ENCODE assay signal across 16 cellular contexts in genomic region chr14:30651934-30652333, GRCh38. TPM values are rescaled to one million over a fixed set of nuclear protein-coding genes. Genes with fewer than 3 reads are reported as not detected.
A peak's percentile ranks its signal among the peaks of the same experiment; 100 is the strongest.
DNase-seq lines count a peak whose midpoint lies in the region; ATAC-seq, FAIRE-seq and TF ChIP-seq lines count a peak whose summit lies in the region.
"Had no signal": no experiment of that assay in that cellular context is flagged by ENCODE, and none has a peak within 500 bp of the region (broad histone marks: within the 10 kb centered on the region; RNA-seq: fewer than 3 reads in every experiment).

No MANE protein-coding gene starts in this region.

- TF ChIP-seq EP300 in K562 (IDR thresholded peaks at IDR 0.05; ENCODE audit: low read length): no peak

- H3K4me2 ChIP-seq in K562 (ENCODE audit: insufficient read depth, low read length): no peak overlapping the region
- no peak overlapping the region for H3K4me2 ChIP-seq in neural progenitor cell

- POLR2A ChIA-PET in K562 (lab: Yijun Ruan, JAX): interaction anchor here (0.7 to 1.8 kb wide), 2 partner anchors 12 to 91 kb away, joined by 3 to 4 read pairs; no protein-coding TSS in a partner anchor
- POLR2A ChIA-PET in CD8-positive, alpha-beta memory T cell (lab: Charles Lee): no interaction called here

- CTCF ChIA-PET in K562 (lab: Yijun Ruan, JAX; ENCODE audit: low intra/inter-chr PET ratio): no interaction called here
- CTCF ChIA-PET in CD8-positive, alpha-beta memory T cell (lab: Charles Lee): no interaction called here

- DNase-seq in HuH-7.5 (ENCODE audit: low spot score) (peak; percentile 16), K562 (ENCODE audit: extremely low read depth in 1 of 4, low spot score in 3 of 4) (no peak), neural progenitor cell (ENCODE audit: low spot score) (no peak)
- no peak for DNase-seq in CD8-positive, alpha-beta memory T cell
- DNase-seq: ACHN; BE2C; C1 segment of cervical spinal cord; Caco-2; CD4-positive, CD25-positive, alpha-beta regulatory T cell; GDM1; GM23248 had no signal

- no peaks in the 10 kb centered on the region for H4K20me1 ChIP-seq in K562 (replicated peaks; ENCODE audit: control insufficient read depth, insufficient read depth, low read length)
- H4K20me1 ChIP-seq in neural progenitor cell (ENCODE audit: low read depth): no peaks in the 10 kb centered on the region

- H3K9me3 ChIP-seq in K562 (replicated peaks; ENCODE audit: control insufficient read depth, insufficient read depth, low read depth, low read length) (no peaks in the 10 kb centered on the region), neural progenitor cell (ENCODE audit: low read depth) (no peaks in the 10 kb centered on the region)
- no peaks in the 10 kb centered on the region for H3K9me3 ChIP-seq in CD8-positive, alpha-beta memory T cell (ENCODE audit: low read length)
- H3K9me3 ChIP-seq: BE2C, Caco-2, HAP-1 had no signal

- H3F3A ChIP-seq in neural progenitor cell (ENCODE audit: low read depth): peaks cover 17% of the 10 kb centered on the region

- H3K9ac ChIP-seq in K562 (ENCODE audit: insufficient read depth in 1 of 2, low read depth in 2 of 2, low read length in 2 of 2) (no peak overlapping the region), neural progenitor cell (no peak overlapping the region)
- H3K9ac ChIP-seq: GM23248 had no signal

- ATAC-seq in K562: peak; percentile 34; the same call in 2 of the 3 replicates
- no peak for ATAC-seq in esophagus mucosa
- ATAC-seq in GM21447 (IDR thresholded peaks at IDR 0.05; ENCODE audit: unreplicated experiment): no peak

- peaks cover 15% of the 10 kb centered on the region for H3K36me3 Mint-ChIP-seq in neural progenitor cell
- peaks cover 7 to 47% (median 13%) of the 10 kb centered on the region in 3 donors for H3K36me3 Mint-ChIP-seq in CD8-positive, alpha-beta memory T cell

- H3K9me1 ChIP-seq in K562 (ENCODE audit: control insufficient read depth, insufficient read depth, low read length): no peaks in the 10 kb centered on the region

- TF ChIP-seq POLR2A in K562 (conservative IDR thresholded peaks at IDR 0.05): no peak

- no TSS peak for BruUV-seq in K562 (replicated peaks; lab: Mats Ljungman, UMichigan)

- H3K4me1 Mint-ChIP-seq in neural progenitor cell: no peaks in the 10 kb centered on the region
- no peaks in the 10 kb centered on the region for H3K4me1 Mint-ChIP-seq in CD8-positive, alpha-beta memory T cell

- FAIRE-seq in K562 (lab: Jason Lieb, UNC): no peak
- FAIRE-seq: A204.1, D721Med had no signal

- in situ Hi-C loops in K562 (cut with MboI): loop anchor here (25.0 kb wide), 1 partner anchor 710 kb away; no protein-coding TSS in a partner anchor

- no peaks in the 10 kb centered on the region for H3K27me3 Mint-ChIP-seq in neural progenitor cell (ENCODE audit: insufficient read depth, low read depth)
- no peaks in the 10 kb centered on the region for H3K27me3 Mint-ChIP-seq in CD8-positive, alpha-beta memory T cell
- H3K27me3 Mint-ChIP-seq: CD4-positive, CD25-positive, alpha-beta regulatory T cell had no signal

- H3K36me3 ChIP-seq in K562 (ENCODE audit: control insufficient read depth, insufficient read depth, low read length) (peaks cover 75% of the 10 kb centered on the region), neural progenitor cell (peaks cover 20% of the 10 kb centered on the region)
- H3K36me3 ChIP-seq in CD8-positive, alpha-beta memory T cell (ENCODE audit: insufficient read depth, low read length): peaks cover 32% of the 10 kb centered on the region

- H3K27ac Mint-ChIP-seq in neural progenitor cell: peak overlapping the region; percentile 72
- peak overlapping the region in 1 of 8 donors; percentile 19 for H3K27ac Mint-ChIP-seq in CD8-positive, alpha-beta memory T cell
- H3K27ac Mint-ChIP-seq: CD4-positive, CD25-positive, alpha-beta regulatory T cell had no signal

- no peak for TF ChIP-seq CTCF in K562 (IDR thresholded peaks at IDR 0.05 in 2 of 3, conservative IDR thresholded peaks at IDR 0.05 in 1 of 3; ENCODE audit: insufficient read depth in 2 of 3, low read depth in 1 of 3, low read length in 3 of 3)
- no peak for TF ChIP-seq CTCF in neural progenitor cell (IDR thresholded peaks at IDR 0.05)

- intact Hi-C loops in K562 (cut with micrococcal nuclease): no loop called here

- no peak for TF ChIP-seq RAD21 in K562 (CRISPR knock-in tag; conservative IDR thresholded peaks at IDR 0.05 in 1 of 2, IDR thresholded peaks at IDR 0.05 in 1 of 2)

- 65% methylated on average over 6 of the region's 6 CpGs for WGBS in K562 (ENCODE audit: insufficient coverage, low coverage, missing lambda C conversion rate)

- H2AFZ ChIP-seq in K562 (ENCODE audit: low read depth, low read length) (no peak overlapping the region), neural progenitor cell (replicated peaks) (no peak overlapping the region)
- H2AFZ ChIP-seq: GM23248 had no signal

- H3K27ac ChIP-seq in K562 (ENCODE audit: extremely low read depth, low read depth, low read length) (no peak overlapping the region), neural progenitor cell (no peak overlapping the region)
- H3K27ac ChIP-seq in CD8-positive, alpha-beta memory T cell (ENCODE audit: low read depth, low read length): no peak overlapping the region
- H3K27ac ChIP-seq: GM23248 had no signal

- no peaks in the 10 kb centered on the region for H3K9me3 Mint-ChIP-seq in neural progenitor cell
- no peaks in the 10 kb centered on the region for H3K9me3 Mint-ChIP-seq in CD8-positive, alpha-beta memory T cell
- H3K9me3 Mint-ChIP-seq: CD4-positive, CD25-positive, alpha-beta regulatory T cell had no signal

- no peak overlapping the region for H3K4me3 Mint-ChIP-seq in neural progenitor cell
- H3K4me3 Mint-ChIP-seq in CD8-positive, alpha-beta memory T cell: no peak overlapping the region
- H3K4me3 Mint-ChIP-seq: CD4-positive, CD25-positive, alpha-beta regulatory T cell had no signal

- H3K4me1 ChIP-seq in K562 (replicated peaks in 1 of 2; ENCODE audit: control insufficient read depth in 2 of 2, insufficient read depth in 2 of 2, low read length in 2 of 2) (peaks cover 0 to 3% of the 10 kb centered on the region in 2 experiments; a peak in 1 of 5 replicates), neural progenitor cell (no peaks in the 10 kb centered on the region)
- no peaks in the 10 kb centered on the region for H3K4me1 ChIP-seq in CD8-positive, alpha-beta memory T cell (ENCODE audit: insufficient read depth, low read length)
- H3K4me1 ChIP-seq: BE2C, Caco-2, HAP-1 had no signal

- H3K4me3 ChIP-seq in K562: no peak overlapping the region
- no peak overlapping the region for H3K4me3 ChIP-seq in neural progenitor cell
- H3K4me3 ChIP-seq in CD8-positive, alpha-beta memory T cell (ENCODE audit: low read length): no peak overlapping the region
- H3K4me3 ChIP-seq: GM23248, HAP-1 had no signal

- H3K27me3 ChIP-seq in K562 (ENCODE audit: control insufficient read depth in 2 of 2, insufficient read depth in 2 of 2, low read length in 2 of 2) (no peaks in the 10 kb centered on the region), neural progenitor cell (no peaks in the 10 kb centered on the region)
- no peaks in the 10 kb centered on the region for H3K27me3 ChIP-seq in CD8-positive, alpha-beta memory T cell (ENCODE audit: insufficient read depth, low read length, poor library complexity, severe bottlenecking)
- H3K27me3 ChIP-seq: BE2C had no signal

- H3K79me2 ChIP-seq in K562 (ENCODE audit: control insufficient read depth, insufficient read depth, low read length) (peaks cover 2% of the 10 kb centered on the region; the same call in 1 of the 3 replicates), neural progenitor cell (ENCODE audit: low read depth) (peaks cover 1% of the 10 kb centered on the region)

TF ChIP-seq in K562, 482 proteins besides CTCF, POLR2A, EP300 and RAD21 (continues in another document):
- TF ChIP-seq TAL1 (IDR thresholded peaks at IDR 0.05) (peak; percentile 24; the same call in 1 of the 2 replicates), BRD4 (IDR thresholded peaks at IDR 0.05) (no peak), CBFA2T3 (IDR thresholded peaks at IDR 0.05) (peak; percentile 31; the same call in 1 of the 2 replicates)
- TF ChIP-seq, protein P1, sequence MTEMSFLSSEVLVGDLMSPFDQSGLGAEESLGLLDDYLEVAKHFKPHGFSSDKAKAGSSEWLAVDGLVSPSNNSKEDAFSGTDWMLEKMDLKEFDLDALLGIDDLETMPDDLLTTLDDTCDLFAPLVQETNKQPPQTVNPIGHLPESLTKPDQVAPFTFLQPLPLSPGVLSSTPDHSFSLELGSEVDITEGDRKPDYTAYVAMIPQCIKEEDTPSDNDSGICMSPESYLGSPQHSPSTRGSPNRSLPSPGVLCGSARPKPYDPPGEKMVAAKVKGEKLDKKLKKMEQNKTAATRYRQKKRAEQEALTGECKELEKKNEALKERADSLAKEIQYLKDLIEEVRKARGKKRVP (CRISPR knock-in tag; IDR thresholded peaks at IDR 0.05): no peak

RNA-seq across cellular contexts. Expression of gene SCFD1, which starts 29.8 kb away (rescaled TPM):
- 85.0 and 349 TPM in 2 replicates for total RNA-seq in K562 (2011; cell fraction: chromatin; rRNA removed; ENCODE audit: low replicate concordance)
- total RNA-seq in K562 (2011; cell fraction: nucleolus; rRNA removed): 36.5 and 54.1 TPM in 2 replicates
- total RNA-seq in K562 (2011; cell fraction: nucleoplasm; rRNA removed): 106 and 172 TPM in 2 replicates
- total RNA-seq in K562 (2014; rRNA removed) (46.7 and 49.6 TPM in 2 replicates), K562 (2014; rRNA removed; fragmentation: Illumina TruSeq; extraction: Trizol) (94.2 and 96.0 TPM in 2 replicates), K562 (2015; rRNA removed; fragmentation: Illumina TruSeq; extraction: Trizol) (64.0 and 75.2 TPM in 2 replicates), K562 (2021) (54.6 and 56.9 TPM in 2 replicates), neural progenitor cell (ENCODE audit: low replicate concordance) (70.2 and 115 TPM in 2 replicates), esophagus mucosa (62.6 TPM)
- polyA plus RNA-seq in K562 (2011; rRNA removed) (83.5 and 112 TPM in 2 replicates), K562 (2014; fragmentation: Illumina TruSeq; extraction: Trizol) (54.0 and 60.1 TPM in 2 replicates), K562 (2014; fragmentation: Nextera tagmentation; extraction: Ambion mirVana) (10 to 100 TPM; 75.8 to 86.8 TPM), K562 (2014; rRNA removed) (48.9 and 81.3 TPM in 2 replicates)
- 17.1 and 34.0 TPM in 2 replicates for polyA plus RNA-seq in K562 (2011; cell fraction: cytosol; rRNA removed)
- polyA plus RNA-seq in K562 (2011; cell fraction: nucleus; rRNA removed): 29.6 and 54.3 TPM in 2 replicates
- polyA plus RNA-seq in K562 (2012): 49.4 and 60.8 TPM in 2 replicates
- polyA minus RNA-seq in K562 (2011; rRNA and poly(A)+ RNA removed): 148 and 150 TPM in 2 replicates
- 23.0 and 33.3 TPM in 2 replicates for polyA minus RNA-seq in K562 (2011; cell fraction: cytosol; rRNA and poly(A)+ RNA removed)
- polyA minus RNA-seq in K562 (2011; cell fraction: nucleus; rRNA and poly(A)+ RNA removed): 62.7 and 127 TPM in 2 replicates
- 10 to 100 TPM; 62.7 to 66.9 TPM for total RNA-seq in CD8-positive, alpha-beta memory T cell
- polyA plus RNA-seq in CD8-positive, alpha-beta memory T cell: 63.8 TPM
